In the genomic region with DNA sequence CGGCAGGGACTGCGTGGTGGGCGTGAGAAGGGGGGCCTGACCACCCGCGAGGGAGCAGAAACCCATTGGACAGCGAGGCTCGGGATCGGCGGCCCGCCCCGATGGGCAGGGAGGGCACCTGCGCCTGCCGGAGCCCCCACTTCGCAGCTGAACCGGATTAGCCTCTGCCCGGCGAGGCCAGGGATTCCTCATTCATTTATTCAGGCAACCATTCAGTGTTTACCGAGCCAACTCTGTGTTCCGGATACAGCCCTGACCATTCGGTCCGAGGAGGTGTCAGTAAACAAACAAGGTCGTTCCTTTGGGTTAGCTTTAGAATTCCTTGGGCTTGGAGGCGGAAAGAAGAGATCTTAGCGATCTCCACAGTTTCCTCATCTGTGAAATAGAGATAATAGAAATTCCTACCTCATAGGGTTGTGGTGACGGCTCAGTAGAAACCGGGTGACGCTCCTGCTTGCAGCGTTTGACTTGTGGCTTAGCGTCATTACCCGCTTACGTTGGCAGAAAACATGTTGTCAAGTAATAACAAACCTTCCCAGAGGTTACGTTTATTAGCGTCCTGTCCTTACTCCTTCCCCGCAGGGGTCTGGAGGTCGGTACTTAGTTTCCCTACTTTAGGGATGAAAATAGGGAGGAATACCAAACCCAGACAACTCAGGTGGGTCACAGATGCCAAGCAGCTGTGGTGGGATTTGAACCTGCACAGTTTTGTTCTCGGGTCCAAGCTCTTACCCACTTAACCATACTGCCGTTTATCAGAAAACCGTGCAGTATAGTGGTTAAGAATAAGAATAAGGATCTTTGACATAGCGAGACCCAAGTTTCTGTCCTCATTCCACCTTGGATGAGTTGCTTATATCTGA, we compare ENCODE assay signal across 8 cellular contexts. TPM values are rescaled to one million over a fixed set of nuclear protein-coding genes. Genes with fewer than 3 reads are reported as not detected.
A peak's percentile ranks its signal among the peaks of the same experiment; 100 is the strongest.
DNase-seq lines count a peak whose midpoint lies in the region; ATAC-seq and TF ChIP-seq lines count a peak whose summit lies in the region.

No MANE protein-coding gene starts in this region.

- H3K9me3 Mint-ChIP-seq in progenitor cell of endocrine pancreas (ENCODE audit: low read depth) = no peaks in the 10 kb centered on the region

- intact Hi-C loops in adrenal gland (cut with DNase I) = loop anchor here (2.0 to 10.0 kb wide), 3 partner anchors 101 to 293 kb away; partner anchors contain the start of genes MOSMO (in 1 of the 2) and PDZD9 (in 1 of the 2)
- intact Hi-C loops in left ventricle myocardium inferior (cut with micrococcal nuclease) = loop anchor here (5.0 kb wide), 1 partner anchor 101 kb away; no protein-coding TSS in a partner anchor

- H3K36me3 ChIP-seq in adrenal gland (replicated peaks in 1 of 2) = peaks cover 0 to 10% of the 10 kb centered on the region in 2 donors
- peaks cover 8% of the 10 kb centered on the region for H3K36me3 ChIP-seq in left ventricle myocardium inferior
- H3K36me3 ChIP-seq in upper lobe of left lung = peaks cover 0 to 10% (median 3%) of the 10 kb centered on the region in 4 donors

- H3K36me3 Mint-ChIP-seq in progenitor cell of endocrine pancreas (ENCODE audit: insufficient read depth) = peaks cover 6% of the 10 kb centered on the region

- H3K4me3 Mint-ChIP-seq in progenitor cell of endocrine pancreas (ENCODE audit: low read depth) = peak overlapping the region; percentile 93

- DNase-seq in G401 (ENCODE audit: low spot score) (peak; percentile 91), NCI-H128 (lab: John Stamatoyannopoulos, UW; ENCODE audit: unreplicated experiment) (peak; percentile 72), SW 1271 (lab: John Stamatoyannopoulos, UW) (peak; percentile 78 to 93), adrenal gland (peak; percentile 75 to 95 (median 84)), left ventricle myocardium inferior (peak; percentile 63), progenitor cell of endocrine pancreas (ENCODE audit: low spot score, unreplicated experiment) (peak; percentile 52), upper lobe of left lung (peak in 1 of 2 donors; percentile 59)

- TF ChIP-seq CTCF in adrenal gland (IDR thresholded peaks at IDR 0.05) = no peak
- TF ChIP-seq CTCF in left ventricle myocardium inferior (IDR thresholded peaks at IDR 0.05; ENCODE audit: borderline replicate concordance) = no peak
- no peak for TF ChIP-seq CTCF in progenitor cell of endocrine pancreas (IDR thresholded peaks at IDR 0.05; ENCODE audit: unreplicated experiment)
- no peak for TF ChIP-seq CTCF in upper lobe of left lung (IDR thresholded peaks at IDR 0.05)

- 0% methylated on average over 18 to 39 of the region's 39 CpGs for WGBS in adrenal gland, 4 donors
- WGBS in upper lobe of left lung, 2 donors = 0 to 1% methylated on average over 29 to 36 of the region's 39 CpGs

- H3K4me1 Mint-ChIP-seq in progenitor cell of endocrine pancreas (ENCODE audit: low read depth) = peaks cover 8% of the 10 kb centered on the region

- H3K4me1 ChIP-seq in adrenal gland (replicated peaks in 1 of 2) (peaks cover 4 to 18% of the 10 kb centered on the region in 2 donors), left ventricle myocardium inferior (peaks cover 46% of the 10 kb centered on the region), upper lobe of left lung (peaks cover 18 to 31% (median 23%) of the 10 kb centered on the region in 4 donors)

- no peaks in the 10 kb centered on the region for H3K27me3 ChIP-seq in adrenal gland
- H3K27me3 ChIP-seq in left ventricle myocardium inferior (ENCODE audit: low read depth) = no peaks in the 10 kb centered on the region
- H3K27me3 ChIP-seq in upper lobe of left lung = no peaks in the 10 kb centered on the region

- peak in 1 of 4 donors; percentile 14 for TF ChIP-seq EP300 in upper lobe of left lung (IDR thresholded peaks at IDR 0.05)

- peak overlapping the region; percentile 99 for H3K27ac Mint-ChIP-seq in progenitor cell of endocrine pancreas

- H3K27me3 Mint-ChIP-seq in progenitor cell of endocrine pancreas = no peaks in the 10 kb centered on the region

- peak; percentile 30 for ATAC-seq in HG02623 (IDR thresholded peaks at IDR 0.05; ENCODE audit: unreplicated experiment)
- peak; percentile 56 to 65 for ATAC-seq in upper lobe of left lung (ENCODE audit: low FRiP score in 2 of 2)

- in situ Hi-C loops in G401 (cut with HindIII; ENCODE audit: low sequenced_read_pairs) = no loop called here

- peak in 1 of 2 donors; percentile 57 for TF ChIP-seq POLR2A in adrenal gland (IDR thresholded peaks at IDR 0.05)
- peak in 1 of 4 donors; percentile 29 for TF ChIP-seq POLR2A in upper lobe of left lung (IDR thresholded peaks at IDR 0.05)

- H3K27ac ChIP-seq in adrenal gland = peak overlapping the region; percentile 85 to 97 (median 96)
- H3K27ac ChIP-seq in left ventricle myocardium inferior (replicated peaks) = peak overlapping the region; percentile 92
- peak overlapping the region; percentile 89 to 93 (median 92) for H3K27ac ChIP-seq in upper lobe of left lung

- H3K9me3 ChIP-seq in adrenal gland (replicated peaks in 1 of 3) (no peaks in the 10 kb centered on the region), left ventricle myocardium inferior (replicated peaks) (no peaks in the 10 kb centered on the region), upper lobe of left lung (no peaks in the 10 kb centered on the region)

- H3K4me3 ChIP-seq in adrenal gland (peak overlapping the region; percentile 39 to 85 (median 63)), left ventricle myocardium inferior (peak overlapping the region; percentile 95), upper lobe of left lung (peak overlapping the region; percentile 44 to 81 (median 70))

RNA-seq across cellular contexts. Expression of gene POLR3E, which starts 0.9 kb away (rescaled TPM):
- 37.7 and 54.2 TPM in 2 replicates for total RNA-seq in G401 (2014; rRNA removed; shearing (Covaris generic))
- total RNA-seq in adrenal gland = 10 to 100 TPM; 43.8 to 99.4 (median 55.5) TPM
- polyA plus RNA-seq in adrenal gland = 10 to 100 TPM; 46.5 to 91.0 (median 47.7) TPM
- total RNA-seq in left ventricle myocardium inferior = 38.4 TPM
- 65.0 and 69.6 TPM in 2 replicates for total RNA-seq in progenitor cell of endocrine pancreas
- 10 to 100 TPM; 27.0 to 91.1 (median 47.0) TPM for total RNA-seq in upper lobe of left lung
